In the genomic region with DNA sequence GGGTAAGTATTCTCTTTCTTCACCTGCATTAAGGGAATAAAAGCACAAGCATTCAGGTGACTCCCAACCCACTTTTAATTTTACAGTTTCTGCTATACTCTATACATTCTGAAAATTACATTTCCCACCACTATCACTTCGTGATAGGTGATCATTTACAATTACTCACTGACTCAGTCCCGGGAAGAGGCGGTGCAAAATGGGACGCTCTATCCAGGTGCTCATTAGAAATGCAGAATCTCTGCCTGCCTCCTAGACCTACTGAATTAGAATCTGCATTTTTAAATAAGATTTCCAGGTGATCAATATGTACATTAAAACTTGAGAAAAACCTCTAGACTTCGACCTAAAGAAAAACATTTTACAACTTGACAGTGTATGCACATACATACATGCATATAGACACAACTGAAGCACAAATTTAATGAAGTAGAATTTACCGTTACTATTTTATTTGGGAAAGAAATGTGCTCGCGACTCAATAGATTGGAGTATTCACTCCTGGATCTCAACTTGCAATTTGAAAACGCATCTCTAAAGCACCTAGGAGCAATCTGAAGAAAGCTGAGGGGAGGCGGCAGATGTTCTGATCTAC, we compare ENCODE assay signal across 9 cellular contexts. TPM values are rescaled to one million over a fixed set of nuclear protein-coding genes. Genes with fewer than 3 reads are reported as not detected.
DNase-seq lines count a peak whose midpoint lies in the region; ATAC-seq and TF ChIP-seq lines count a peak whose summit lies in the region.
"Had no signal": no experiment of that assay in that cellular context is flagged by ENCODE, and none has a peak within 500 bp of the region (broad histone marks: within the 10 kb centered on the region; RNA-seq: fewer than 3 reads in every experiment).

No MANE protein-coding gene starts in this region.

- H3K27me3 Mint-ChIP-seq in effector memory CD8-positive, alpha-beta T cell: no peaks in the 10 kb centered on the region
- H3K27me3 Mint-ChIP-seq in natural killer cell treated with Interleukin-12 subunit alpha and Interleukin-12 subunit beta and Interleukin-15 and Interleukin-18, amount 100 ng/mL, for 72 hours: no peaks in the 10 kb centered on the region

- H3K4me3 ChIP-seq in AG10803 (ENCODE audit: low read length) (peak overlapping the region; percentile 89), NB4 (ENCODE audit: low read depth, low read length) (peak overlapping the region; percentile 48)

- no peak for TF ChIP-seq CTCF in AG10803 (conservative IDR thresholded peaks at IDR 0.05; ENCODE audit: low read length)
- no peak for TF ChIP-seq CTCF in NB4 (IDR thresholded peaks at IDR 0.05; ENCODE audit: low read depth, low read length)

- peak overlapping the region; percentile 69 to 88 for H3K27ac Mint-ChIP-seq in effector memory CD8-positive, alpha-beta T cell
- H3K27ac Mint-ChIP-seq in natural killer cell treated with Interleukin-12 subunit alpha and Interleukin-12 subunit beta and Interleukin-15 and Interleukin-18, amount 100 ng/mL, for 72 hours: peak overlapping the region; percentile 80 to 88

- no peak for TF ChIP-seq POLR2A in NB4 (IDR thresholded peaks at IDR 0.05; ENCODE audit: extremely low read depth, insufficient read length)

- DNase-seq in AG10803 (ENCODE audit: low read depth): no peak
- DNase-seq in NB4 (ENCODE audit: low read depth): no peak
- DNase-seq in effector memory CD8-positive, alpha-beta T cell: no peak
- DNase-seq in natural killer cell treated with Interleukin-12 subunit alpha and Interleukin-12 subunit beta and Interleukin-15 and Interleukin-18, amount 100 ng/mL, for 72 hours (ENCODE audit: low spot score): no peak
- DNase-seq in NCI-H146 (lab: John Stamatoyannopoulos, UW): no peak
- no peak for DNase-seq in NCI-H748 (lab: John Stamatoyannopoulos, UW; ENCODE audit: unreplicated experiment)
- DNase-seq in middle frontal gyrus (ENCODE audit: extremely low spot score, low spot score): no peak
- DNase-seq: NCI-H1417 treated with DMSO at 0.1 percent for 48 hours had no signal

- peak overlapping the region; percentile 93 to 94 for H3K4me3 Mint-ChIP-seq in effector memory CD8-positive, alpha-beta T cell
- H3K4me3 Mint-ChIP-seq in natural killer cell treated with Interleukin-12 subunit alpha and Interleukin-12 subunit beta and Interleukin-15 and Interleukin-18, amount 100 ng/mL, for 72 hours: peak overlapping the region; percentile 86

- peaks cover 12% of the 10 kb centered on the region for H3K36me3 Mint-ChIP-seq in effector memory CD8-positive, alpha-beta T cell (ENCODE audit: insufficient read depth)
- no peaks in the 10 kb centered on the region for H3K36me3 Mint-ChIP-seq in natural killer cell treated with Interleukin-12 subunit alpha and Interleukin-12 subunit beta and Interleukin-15 and Interleukin-18, amount 100 ng/mL, for 72 hours

- H3K4me1 Mint-ChIP-seq in effector memory CD8-positive, alpha-beta T cell (ENCODE audit: low read depth in 2 of 2): peaks cover 36 to 48% of the 10 kb centered on the region in 2 donors
- H3K4me1 Mint-ChIP-seq in natural killer cell treated with Interleukin-12 subunit alpha and Interleukin-12 subunit beta and Interleukin-15 and Interleukin-18, amount 100 ng/mL, for 72 hours (ENCODE audit: low read depth in 2 of 2): peaks cover 42 to 63% of the 10 kb centered on the region in 2 donors

- no peak for ATAC-seq in effector memory CD8-positive, alpha-beta T cell (replicated peaks)
- no peak for ATAC-seq in natural killer cell treated with Interleukin-12 subunit alpha and Interleukin-12 subunit beta and Interleukin-15 and Interleukin-18, amount 100 ng/mL, for 72 hours
- no peak for ATAC-seq in HG03520 (IDR thresholded peaks at IDR 0.05; ENCODE audit: unreplicated experiment)

- no peaks in the 10 kb centered on the region for H3K9me3 Mint-ChIP-seq in effector memory CD8-positive, alpha-beta T cell
- H3K9me3 Mint-ChIP-seq in natural killer cell treated with Interleukin-12 subunit alpha and Interleukin-12 subunit beta and Interleukin-15 and Interleukin-18, amount 100 ng/mL, for 72 hours: no peaks in the 10 kb centered on the region

RNA-seq across cellular contexts. Expression of a gene that starts 0.6 kb away (rescaled TPM):
- total RNA-seq in natural killer cell treated with Interleukin-12 subunit alpha and Interleukin-12 subunit beta and Interleukin-15 and Interleukin-18, amount 100 ng/mL, for 72 hours: 10 to 100 TPM; 37.3 to 38.6 TPM
